In the genomic region with DNA sequence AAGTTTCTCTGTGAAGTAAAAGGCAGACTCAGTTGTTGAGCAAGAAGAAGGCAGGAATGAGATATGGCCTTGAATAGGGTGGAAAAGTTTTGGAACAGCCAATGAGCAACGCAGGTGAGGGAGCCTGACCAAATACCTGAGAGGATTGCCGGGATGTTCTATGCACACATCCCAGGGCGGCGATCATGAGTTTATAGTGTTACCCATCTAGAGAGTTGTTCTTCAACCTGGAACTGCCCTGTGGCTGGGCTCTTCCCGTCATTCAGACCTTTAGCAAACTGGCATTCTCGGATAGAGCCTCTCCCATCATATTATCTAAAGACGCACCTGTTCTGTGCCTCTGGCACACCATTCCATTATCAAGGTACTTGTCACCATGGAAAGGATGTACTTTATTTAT, we compare ENCODE assay signal across 22 cellular contexts.
"Had no signal": no experiment of that assay in that cellular context is flagged by ENCODE, and none has a peak within 500 bp of the region (broad histone marks: within the 10 kb centered on the region; RNA-seq: fewer than 3 reads in every experiment).

No MANE protein-coding gene starts in this region.

- H3K27ac ChIP-seq: body of pancreas had no signal

- H3K27me3 ChIP-seq: body of pancreas had no signal

- H3K4me1 ChIP-seq: body of pancreas had no signal

- ATAC-seq: activated CD8-positive, alpha-beta memory T cell treated with anti-CD3 and anti-CD28 coated beads, Interleukin-2, amount 10 ng/mL, durations not matched to agents 7 days and 5 days; body of pancreas; PC-3; T-helper 17 cell; WTC11 had no signal

- DNase-seq: activated CD4-positive, alpha-beta T cell treated with anti-CD3 and anti-CD28 coated beads for 1 hour; activated CD4-positive, alpha-beta T cell treated with anti-CD3 and anti-CD28 coated beads, Interleukin-2, amount 10 ng/mL, durations not matched to agents 24 days and 14 days; activated CD4-positive, alpha-beta T cell treated with anti-CD3 and anti-CD28 coated beads, Interleukin-2, amount 50 U/mL, for 48 hours; activated CD8-positive, alpha-beta memory T cell treated with anti-CD3 and anti-CD28 coated beads, Interleukin-2, amount 10 ng/mL, durations not matched to agents 7 days and 5 days; activated effector memory CD4-positive, alpha-beta T cell treated with Interleukin-2 at 50 U/mL for 16 hours; activated naive CD4-positive, alpha-beta T cell; activated T-cell treated with anti-CD3 and anti-CD28 coated beads, Interleukin-2, amount 50 U/mL, for 24 hours; aorta; body of pancreas; KG1; NCI-H1048; NCI-H146; NCI-H187 treated with DMSO at 0.1 percent for 48 hours; NCI-H2171 treated with DMSO at 0.1 percent for 48 hours; NCI-H226; NCI-H510A treated with DMSO at 0.1 percent for 48 hours; NCI-H69; PC-3; SIG-M5; T-helper 17 cell; T-helper 9 cell had no signal

- H3K9me3 ChIP-seq: body of pancreas had no signal

- H3K4me3 ChIP-seq: body of pancreas had no signal
